Comparison of ENCODE assay signal across 36 cellular contexts in genomic region chr4:86749121-86749520, GRCh38.
"Had no signal": no experiment of that assay in that cellular context is flagged by ENCODE, and none has a peak within 500 bp of the region (broad histone marks: within the 10 kb centered on the region; RNA-seq: fewer than 3 reads in every experiment).

No MANE protein-coding gene starts in this region.

- H3K9me3 Mint-ChIP-seq: activated B cell treated with CpG ODN at 0.5 μM for 24 hours; activated CD4-positive, alpha-beta memory T cell treated with anti-CD3 and anti-CD28 coated beads for 36 hours; activated CD4-positive, alpha-beta T cell treated with anti-CD3 and anti-CD28 coated beads, Interleukin-2, amount 10 ng/mL, durations not matched to agents 24 days and 14 days; activated CD8-positive, alpha-beta T cell treated with anti-CD3 and anti-CD28 coated beads for 36 hours; activated naive CD4-positive, alpha-beta T cell treated with anti-CD3 and anti-CD28 coated beads for 36 hours; activated naive CD4-positive, alpha-beta T cell treated with anti-CD3 and anti-CD28 coated beads, Interleukin-2, amount 50 U/mL, for 72 hours; activated naive CD8-positive, alpha-beta T cell treated with anti-CD3 and anti-CD28 coated beads for 36 hours; activated T-cell treated with anti-CD3 and anti-CD28 coated beads, Interleukin-2, amount 50 U/mL, for 4 hours; activated T-cell treated with anti-CD3 and anti-CD28 coated beads, Interleukin-2, amount 50 U/mL, for 72 hours; activated T-helper 1 cell treated with anti-CD3 and anti-CD28 coated beads, Interleukin-12 subunit alpha, Interleukin-12 subunit beta, Interleukin-2, Interleukin-4 antibody, amounts not matched to agents 30 ng/mL and 10 ng/mL and 1 ng/mL, durations not matched to agents 14 hours and 24 hours and 36 hours; activated T-helper 17 cell treated with anti-CD3 and anti-CD28 coated beads, Interleukin-2, amount 50 U/mL, for 72 hours; T-cell; T-helper 2 cell treated with Interferon-gamma antibody and Interleukin-4, amounts not matched to agents 5 μg/mL and 100 μg/mL, for 36 hours had no signal

- H3K4me3 ChIP-seq: adrenal gland, body of pancreas, breast epithelium had no signal

- H3K27me3 Mint-ChIP-seq: activated B cell treated with CpG ODN at 0.5 μM for 24 hours; activated CD4-positive, alpha-beta T cell treated with anti-CD3 and anti-CD28 coated beads, Interleukin-2, amount 10 ng/mL, durations not matched to agents 24 days and 14 days; activated T-helper 17 cell treated with anti-CD3 and anti-CD28 coated beads, Interleukin-2, amount 50 U/mL, for 72 hours had no signal

- H3K4me1 ChIP-seq: adrenal gland, body of pancreas, breast epithelium had no signal

- H3K4me3 Mint-ChIP-seq: activated B cell treated with CpG ODN at 0.5 μM for 24 hours; activated CD4-positive, alpha-beta memory T cell treated with anti-CD3 and anti-CD28 coated beads for 36 hours; activated CD4-positive, alpha-beta T cell treated with anti-CD3 and anti-CD28 coated beads, Interleukin-2, amount 10 ng/mL, durations not matched to agents 24 days and 14 days; activated CD8-positive, alpha-beta T cell treated with anti-CD3 and anti-CD28 coated beads for 36 hours; activated naive CD4-positive, alpha-beta T cell treated with anti-CD3 and anti-CD28 coated beads for 36 hours; activated naive CD8-positive, alpha-beta T cell treated with anti-CD3 and anti-CD28 coated beads for 36 hours; activated T-cell treated with anti-CD3 and anti-CD28 coated beads, Interleukin-2, amount 50 U/mL, for 4 hours; activated T-cell treated with anti-CD3 and anti-CD28 coated beads, Interleukin-2, amount 50 U/mL, for 72 hours; activated T-helper 1 cell treated with anti-CD3 and anti-CD28 coated beads, Interleukin-12 subunit alpha, Interleukin-12 subunit beta, Interleukin-2, Interleukin-4 antibody, amounts not matched to agents 30 ng/mL and 10 ng/mL and 1 ng/mL, durations not matched to agents 14 hours and 24 hours and 36 hours; activated T-helper 17 cell treated with anti-CD3 and anti-CD28 coated beads, Interleukin-2, amount 50 U/mL, for 72 hours; T-cell; T-helper 2 cell treated with Interferon-gamma antibody and Interleukin-4, amounts not matched to agents 5 μg/mL and 100 μg/mL, for 36 hours had no signal

- ATAC-seq: activated CD8-positive, alpha-beta T cell treated with anti-CD3 and anti-CD28 coated beads for 36 hours; activated naive CD4-positive, alpha-beta T cell treated with anti-CD3 and anti-CD28 coated beads, Interleukin-2, amount 50 U/mL, for 72 hours; activated T-cell treated with anti-CD3 and anti-CD28 coated beads, Interleukin-2, amount 50 U/mL, for 4 hours; activated T-cell treated with anti-CD3 and anti-CD28 coated beads, Interleukin-2, amount 50 U/mL, for 72 hours; activated T-helper 17 cell treated with anti-CD3 and anti-CD28 coated beads, Interleukin-2, amount 50 U/mL, for 72 hours; body of pancreas; T-cell had no signal

- H3K27ac Mint-ChIP-seq: activated B cell treated with CpG ODN at 0.5 μM for 24 hours; activated CD4-positive, alpha-beta memory T cell treated with anti-CD3 and anti-CD28 coated beads for 36 hours; activated CD4-positive, alpha-beta T cell treated with anti-CD3 and anti-CD28 coated beads, Interleukin-2, amount 10 ng/mL, durations not matched to agents 24 days and 14 days; activated CD8-positive, alpha-beta T cell treated with anti-CD3 and anti-CD28 coated beads for 36 hours; activated naive CD4-positive, alpha-beta T cell treated with anti-CD3 and anti-CD28 coated beads for 36 hours; activated naive CD4-positive, alpha-beta T cell treated with anti-CD3 and anti-CD28 coated beads, Interleukin-2, amount 50 U/mL, for 72 hours; activated naive CD8-positive, alpha-beta T cell treated with anti-CD3 and anti-CD28 coated beads for 36 hours; activated T-cell treated with anti-CD3 and anti-CD28 coated beads, Interleukin-2, amount 50 U/mL, for 72 hours; activated T-helper 1 cell treated with anti-CD3 and anti-CD28 coated beads, Interleukin-12 subunit alpha, Interleukin-12 subunit beta, Interleukin-2, Interleukin-4 antibody, amounts not matched to agents 30 ng/mL and 10 ng/mL and 1 ng/mL, durations not matched to agents 14 hours and 24 hours and 36 hours; activated T-helper 17 cell treated with anti-CD3 and anti-CD28 coated beads, Interleukin-2, amount 50 U/mL, for 72 hours; T-cell; T-helper 2 cell treated with Interferon-gamma antibody and Interleukin-4, amounts not matched to agents 5 μg/mL and 100 μg/mL, for 36 hours had no signal

- H3K36me3 Mint-ChIP-seq: activated CD4-positive, alpha-beta memory T cell treated with anti-CD3 and anti-CD28 coated beads for 36 hours; activated naive CD4-positive, alpha-beta T cell treated with anti-CD3 and anti-CD28 coated beads, Interleukin-2, amount 50 U/mL, for 72 hours; activated naive CD8-positive, alpha-beta T cell treated with anti-CD3 and anti-CD28 coated beads for 36 hours; T-cell had no signal

- H3K27ac ChIP-seq: adrenal gland, body of pancreas, brain microvascular endothelial cell, breast epithelium, VCaP had no signal

- H3K4me1 Mint-ChIP-seq: activated B cell treated with CpG ODN at 0.5 μM for 24 hours; activated CD4-positive, alpha-beta T cell treated with anti-CD3 and anti-CD28 coated beads, Interleukin-2, amount 10 ng/mL, durations not matched to agents 24 days and 14 days; activated naive CD8-positive, alpha-beta T cell treated with anti-CD3 and anti-CD28 coated beads for 36 hours; activated T-helper 17 cell treated with anti-CD3 and anti-CD28 coated beads, Interleukin-2, amount 50 U/mL, for 72 hours; T-cell had no signal

- FAIRE-seq: astrocyte, TTC549 had no signal

- H3K27me3 ChIP-seq: adrenal gland, body of pancreas, brain microvascular endothelial cell, breast epithelium had no signal

- H3K9me3 ChIP-seq: adrenal gland, body of pancreas, breast epithelium had no signal

- DNase-seq: activated B cell treated with CpG ODN at 0.5 μM for 24 hours; activated CD4-positive, alpha-beta memory T cell treated with anti-CD3 and anti-CD28 coated beads for 36 hours; activated CD4-positive, alpha-beta T cell treated with anti-CD3 and anti-CD28 coated beads for 4 hours; activated CD4-positive, alpha-beta T cell treated with anti-CD3 and anti-CD28 coated beads, Interleukin-2, amount 10 ng/mL, durations not matched to agents 24 days and 14 days; activated CD4-positive, alpha-beta T cell treated with anti-CD3 and anti-CD28 coated beads, Interleukin-2, amount 50 U/mL, for 1 hour; activated CD4-positive, alpha-beta T cell treated with anti-CD3 and anti-CD28 coated beads, Interleukin-2, amount 50 U/mL, for 4 hours; activated CD4-positive, CD25-positive, alpha-beta regulatory T cell treated with anti-CD3 and anti-CD28 coated beads, Interleukin-2, amount 50 U/mL, for 72 hours; activated CD8-positive, alpha-beta memory T cell treated with anti-CD3 and anti-CD28 coated beads, Interleukin-2, amount 50 U/mL, for 4 hours; activated CD8-positive, alpha-beta T cell treated with anti-CD3 and anti-CD28 coated beads for 36 hours; activated effector memory CD4-positive, alpha-beta T cell treated with anti-CD3 and anti-CD28 coated beads, Interleukin-2, amount 50 U/mL, for 16 hours; activated gamma-delta T cell treated with Interleukin-2 at 50 U/mL for 16 hours; activated naive CD4-positive, alpha-beta T cell; activated naive CD4-positive, alpha-beta T cell treated with anti-CD3 and anti-CD28 coated beads for 36 hours; activated naive CD4-positive, alpha-beta T cell treated with anti-CD3 and anti-CD28 coated beads, Interleukin-2, amount 50 U/mL, for 16 hours; activated naive CD8-positive, alpha-beta T cell treated with anti-CD3 and anti-CD28 coated beads for 36 hours; activated T-cell treated with anti-CD3 and anti-CD28 coated beads for 4 hours; activated T-cell treated with anti-CD3 and anti-CD28 coated beads, Interleukin-2, amount 50 U/mL, for 1 hour; activated T-cell treated with anti-CD3 and anti-CD28 coated beads, Interleukin-2, amount 50 U/mL, for 4 hours; activated T-cell treated with anti-CD3 and anti-CD28 coated beads, Interleukin-2, amount 50 U/mL, for 72 hours; adrenal gland; amniotic stem cell; aorta; body of pancreas; brain microvascular endothelial cell; central memory CD4-positive, alpha-beta T cell; T-cell; T-helper 2 cell; T-helper 9 cell had no signal

- H3K36me3 ChIP-seq: adrenal gland, breast epithelium had no signal
